Comparison of ENCODE assay signal across 12 cellular contexts in genomic region chr3:25355034-25355898, GRCh38.
"Had no signal": no experiment of that assay in that cellular context is flagged by ENCODE, and none has a peak within 500 bp of the region (broad histone marks: within the 10 kb centered on the region; RNA-seq: fewer than 3 reads in every experiment).

No MANE protein-coding gene starts in this region.

- H3K36me3 Mint-ChIP-seq: activated naive CD8-positive, alpha-beta T cell treated with anti-CD3 and anti-CD28 coated beads for 36 hours; stimulated activated naive B cell treated with anti-CD40 and anti-IgM and Interleukin-4, amounts not matched to agents 10 μg/mL and 1 μg/mL and 100 μg/mL, for 72 hours; type B pancreatic cell had no signal

- ATAC-seq: right cardiac atrium; stimulated activated naive B cell treated with anti-CD40 and anti-IgM and Interleukin-4, amounts not matched to agents 10 μg/mL and 1 μg/mL and 100 μg/mL, for 72 hours had no signal

- H3K4me1 Mint-ChIP-seq: activated CD4-positive, alpha-beta memory T cell treated with anti-CD3 and anti-CD28 coated beads, Interleukin-2, amount 10 ng/mL, durations not matched to agents 7 days and 5 days; activated naive CD8-positive, alpha-beta T cell treated with anti-CD3 and anti-CD28 coated beads for 36 hours; stimulated activated naive B cell treated with anti-CD40 and anti-IgM and Interleukin-4, amounts not matched to agents 10 μg/mL and 1 μg/mL and 100 μg/mL, for 72 hours had no signal

- H3K27ac Mint-ChIP-seq: activated CD4-positive, alpha-beta memory T cell treated with anti-CD3 and anti-CD28 coated beads, Interleukin-2, amount 10 ng/mL, durations not matched to agents 7 days and 5 days; activated naive CD8-positive, alpha-beta T cell treated with anti-CD3 and anti-CD28 coated beads for 36 hours; stimulated activated naive B cell treated with anti-CD40 and anti-IgM and Interleukin-4, amounts not matched to agents 10 μg/mL and 1 μg/mL and 100 μg/mL, for 72 hours; type B pancreatic cell had no signal

- H3K4me3 Mint-ChIP-seq: activated CD4-positive, alpha-beta memory T cell treated with anti-CD3 and anti-CD28 coated beads, Interleukin-2, amount 10 ng/mL, durations not matched to agents 7 days and 5 days; activated naive CD8-positive, alpha-beta T cell treated with anti-CD3 and anti-CD28 coated beads for 36 hours; stimulated activated naive B cell treated with anti-CD40 and anti-IgM and Interleukin-4, amounts not matched to agents 10 μg/mL and 1 μg/mL and 100 μg/mL, for 72 hours; type B pancreatic cell had no signal

- DNase-seq: activated CD4-positive, alpha-beta memory T cell treated with anti-CD3 and anti-CD28 coated beads, Interleukin-2, amount 10 ng/mL, durations not matched to agents 7 days and 5 days; activated gamma-delta T cell; activated naive CD8-positive, alpha-beta T cell treated with anti-CD3 and anti-CD28 coated beads for 36 hours; activated T-cell treated with anti-CD3 and anti-CD28 coated beads, Interleukin-2, amount 50 U/mL, for 48 hours; anterior cingulate cortex; hippocampal formation; kidney glomerular epithelial cell; right cardiac atrium; stimulated activated naive B cell treated with anti-CD40 and anti-IgM and Interleukin-4, amounts not matched to agents 10 μg/mL and 1 μg/mL and 100 μg/mL, for 72 hours; SW 1271; T-helper 9 cell had no signal

- H3K27me3 Mint-ChIP-seq: activated CD4-positive, alpha-beta memory T cell treated with anti-CD3 and anti-CD28 coated beads, Interleukin-2, amount 10 ng/mL, durations not matched to agents 7 days and 5 days; activated naive CD8-positive, alpha-beta T cell treated with anti-CD3 and anti-CD28 coated beads for 36 hours; stimulated activated naive B cell treated with anti-CD40 and anti-IgM and Interleukin-4, amounts not matched to agents 10 μg/mL and 1 μg/mL and 100 μg/mL, for 72 hours; type B pancreatic cell had no signal
